In genomic region chr1:38991638-38992449, GRCh38 we compare ENCODE assay signal across 7 cellular contexts. TPM values are rescaled to one million over a fixed set of nuclear protein-coding genes. Genes with fewer than 3 reads are reported as not detected.
DNase-seq lines count a peak whose midpoint lies in the region; ATAC-seq and TF ChIP-seq lines count a peak whose summit lies in the region.

No MANE protein-coding gene starts in this region.

- no peaks in the 10 kb centered on the region for H3K27me3 ChIP-seq in WERI-Rb-1 (ENCODE audit: insufficient read depth, low read depth, severe bottlenecking)

- H3K4me3 ChIP-seq in WERI-Rb-1 (ENCODE audit: low read depth, low read length): peak overlapping the region; percentile 96
- H3K4me3 ChIP-seq in mucosa of descending colon: peak overlapping the region; percentile 99

- intact Hi-C loops in mucosa of descending colon (cut with DNase I, micrococcal nuclease): no loop called here

- TF ChIP-seq CTCF in GM10266 (IDR thresholded peaks at IDR 0.05; ENCODE audit: control insufficient read depth, insufficient read depth, low read depth, missing control alignments): no peak
- TF ChIP-seq CTCF in WERI-Rb-1 (IDR thresholded peaks at IDR 0.05; ENCODE audit: low read depth, low read length): no peak
- TF ChIP-seq CTCF in mucosa of descending colon (IDR thresholded peaks at IDR 0.05): no peak

- peak; percentile 39 for ATAC-seq in mucosa of descending colon

- no peak for TF ChIP-seq POLR2A in erythroblast (IDR thresholded peaks at IDR 0.05; ENCODE audit: low read length)

- DNase-seq in GM10266 (ENCODE audit: extremely low spot score): peak; percentile 32
- DNase-seq in HuH-7 (ENCODE audit: low spot score): peak; percentile 38
- DNase-seq in WERI-Rb-1: peak; percentile 42
- peak; percentile 52 to 57 for DNase-seq in erythroblast (lab: John Stamatoyannopoulos, UW)
- DNase-seq in mucosa of descending colon: peak; percentile 45 to 68 (median 57)
- DNase-seq in LoVo (ENCODE audit: low spot score): no peak

- H3K36me3 ChIP-seq in WERI-Rb-1 (peaks cover 31% of the 10 kb centered on the region), mucosa of descending colon (ENCODE audit: low read depth) (no peaks in the 10 kb centered on the region)

- H3K27ac ChIP-seq in WERI-Rb-1 (peak overlapping the region; percentile 91), temporal lobe (ENCODE audit: low read depth, low read length) (peak overlapping the region; percentile 76)

- H3K9me3 ChIP-seq in WERI-Rb-1 (ENCODE audit: severe bottlenecking) (no peaks in the 10 kb centered on the region), mucosa of descending colon (no peaks in the 10 kb centered on the region)

- peaks cover 16% of the 10 kb centered on the region for H3K4me1 ChIP-seq in mucosa of descending colon (ENCODE audit: low read depth)

RNA-seq across cellular contexts. Expression of gene AKIRIN1, which starts 0.8 kb away (rescaled TPM):
- 10 to 100 TPM; 47.7 to 60.4 (median 54.5) TPM for total RNA-seq in mucosa of descending colon
- total RNA-seq in temporal lobe: 32.0 TPM

RNA-seq across cellular contexts. Expression of gene NDUFS5, which starts 34.3 kb away (rescaled TPM):
- total RNA-seq in mucosa of descending colon (100 to 1,000 TPM; 167 to 224 (median 183) TPM), temporal lobe (189 TPM)

RNA-seq across cellular contexts. Expression of gene RHBDL2, which starts 50.2 kb away (rescaled TPM):
- total RNA-seq in mucosa of descending colon: 10 to 100 TPM; 16.6 to 50.5 (median 23.7) TPM
- total RNA-seq in temporal lobe: under 0.01 TPM

Comparison
In these comparisons a context has a peak if more than half of its experiments do, and no peak if none do; other contexts are left out.
1. RNA of gene RHBDL2, which starts 50.2 kb away (total RNA-seq): 16.6 to 50.5 TPM in mucosa of descending colon; under 0.01 TPM in temporal lobe (single experiment); every median in the first group is over 10 times any median in the second.